In genomic region chr19:48872182-48872883, GRCh38 we compare ENCODE assay signal across 8 cellular contexts. TPM values are rescaled to one million over a fixed set of nuclear protein-coding genes. Genes with fewer than 3 reads are reported as not detected.
A peak's percentile ranks its signal among the peaks of the same experiment; 100 is the strongest.
DNase-seq lines count a peak whose midpoint lies in the region; ATAC-seq and TF ChIP-seq lines count a peak whose summit lies in the region.

PPP1R15A (plus strand) TSS chr19:48872421; CDS start chr19:48873234, 813 bp downstream.

- peak within 1 kb of the TSS; percentile 94 for H3K4me3 Mint-ChIP-seq in activated T-helper 2 cell treated with anti-CD3 and anti-CD28 coated beads, Interferon-gamma antibody, Interleukin-2, Interleukin-4, amounts not matched to agents 10 μg/mL and 5 μg/mL and 100 μg/mL, durations not matched to agents 14 hours and 24 hours and 36 hours (ENCODE audit: low read depth)
- peak within 1 kb of the TSS; percentile 98 to 100 (median 100) for H3K4me3 Mint-ChIP-seq in naive B cell
- H3K4me3 Mint-ChIP-seq in stimulated activated effector memory CD8-positive, alpha-beta T cell treated with anti-CD3 and anti-CD28 coated beads, Interleukin-12 subunit alpha, Interleukin-12 subunit beta, amount 100 ng/mL, for 72 hours = peak within 1 kb of the TSS; percentile 100

- H3K36me3 Mint-ChIP-seq in activated T-helper 2 cell treated with anti-CD3 and anti-CD28 coated beads, Interferon-gamma antibody, Interleukin-2, Interleukin-4, amounts not matched to agents 10 μg/mL and 5 μg/mL and 100 μg/mL, durations not matched to agents 14 hours and 24 hours and 36 hours (ENCODE audit: low read depth) = peaks cover 40% of the 10 kb centered on the region
- peaks cover 18 to 33% of the 10 kb centered on the region in 2 donors for H3K36me3 Mint-ChIP-seq in naive B cell
- H3K36me3 Mint-ChIP-seq in stimulated activated effector memory CD8-positive, alpha-beta T cell treated with anti-CD3 and anti-CD28 coated beads, Interleukin-12 subunit alpha, Interleukin-12 subunit beta, amount 100 ng/mL, for 72 hours = peaks cover 56% of the 10 kb centered on the region

- H3K4me1 Mint-ChIP-seq in activated T-helper 2 cell treated with anti-CD3 and anti-CD28 coated beads, Interferon-gamma antibody, Interleukin-2, Interleukin-4, amounts not matched to agents 10 μg/mL and 5 μg/mL and 100 μg/mL, durations not matched to agents 14 hours and 24 hours and 36 hours (ENCODE audit: low read depth) = peaks cover 40% of the 10 kb centered on the region
- peaks cover 45 to 50% (median 47%) of the 10 kb centered on the region in 3 donors for H3K4me1 Mint-ChIP-seq in naive B cell
- H3K4me1 Mint-ChIP-seq in stimulated activated effector memory CD8-positive, alpha-beta T cell treated with anti-CD3 and anti-CD28 coated beads, Interleukin-12 subunit alpha, Interleukin-12 subunit beta, amount 100 ng/mL, for 72 hours = peaks cover 53% of the 10 kb centered on the region

- ATAC-seq in GM21576 (IDR thresholded peaks at IDR 0.05; ENCODE audit: unreplicated experiment) (peak; percentile 50), naive B cell (ENCODE audit: low read depth in 2 of 2) (peak; percentile 48 to 55)
- ATAC-seq in stimulated activated effector memory CD8-positive, alpha-beta T cell treated with anti-CD3 and anti-CD28 coated beads, Interleukin-12 subunit alpha, Interleukin-12 subunit beta, amount 100 ng/mL, for 72 hours = peak; percentile 66

- H3K4me3 ChIP-seq in fibroblast of lung (replicated peaks in 1 of 4; ENCODE audit: control extremely low read depth in 1 of 4, insufficient read depth in 1 of 4, low read depth in 3 of 4, low read length in 4 of 4) = peak within 1 kb of the TSS; percentile 78 to 99 (median 98)

- intact Hi-C loops in activated T-helper 2 cell treated with anti-CD3 and anti-CD28 coated beads, Interferon-gamma antibody, Interleukin-2, Interleukin-4, amounts not matched to agents 10 μg/mL and 5 μg/mL and 100 μg/mL, durations not matched to agents 14 hours and 24 hours and 36 hours (cut with micrococcal nuclease) = loop anchor here (5.0 kb wide), 1 partner anchor 550 kb away; a partner anchor contains a TSS

- H3K27me3 Mint-ChIP-seq in activated T-helper 2 cell treated with anti-CD3 and anti-CD28 coated beads, Interferon-gamma antibody, Interleukin-2, Interleukin-4, amounts not matched to agents 10 μg/mL and 5 μg/mL and 100 μg/mL, durations not matched to agents 14 hours and 24 hours and 36 hours (ENCODE audit: low read depth) = peaks cover 4% of the 10 kb centered on the region
- H3K27me3 Mint-ChIP-seq in naive B cell = peaks cover 0 to 9% (median 0%) of the 10 kb centered on the region in 3 donors

- H3K27ac Mint-ChIP-seq in activated T-helper 2 cell treated with anti-CD3 and anti-CD28 coated beads, Interferon-gamma antibody, Interleukin-2, Interleukin-4, amounts not matched to agents 10 μg/mL and 5 μg/mL and 100 μg/mL, durations not matched to agents 14 hours and 24 hours and 36 hours = peak within 1 kb of the TSS; percentile 99
- peak within 1 kb of the TSS; percentile 99 to 100 (median 100) for H3K27ac Mint-ChIP-seq in naive B cell
- H3K27ac Mint-ChIP-seq in stimulated activated effector memory CD8-positive, alpha-beta T cell treated with anti-CD3 and anti-CD28 coated beads, Interleukin-12 subunit alpha, Interleukin-12 subunit beta, amount 100 ng/mL, for 72 hours = peak within 1 kb of the TSS; percentile 100

- H3K4me1 ChIP-seq in fibroblast of lung (ENCODE audit: control insufficient read depth, extremely low read depth, insufficient read depth, low read length) = peaks cover 5% of the 10 kb centered on the region

- no peaks in the 10 kb centered on the region for H3K9me3 ChIP-seq in fibroblast of lung (ENCODE audit: control insufficient read depth, insufficient read depth, low read depth, low read length)

- no peaks in the 10 kb centered on the region for H3K27me3 ChIP-seq in fibroblast of lung (ENCODE audit: control insufficient read depth, insufficient read depth, low read length)

- H3K9ac ChIP-seq in fibroblast of lung (ENCODE audit: insufficient read depth, low read length) = peak within 1 kb of the TSS; percentile 100

- no peak for TF ChIP-seq CTCF in fibroblast of lung (conservative IDR thresholded peaks at IDR 0.05 in 1 of 2, IDR thresholded peaks at IDR 0.05 in 1 of 2; ENCODE audit: low read depth in 1 of 2, low read length in 2 of 2)

- peak within 1 kb of the TSS; percentile 94 for H3K4me2 ChIP-seq in fibroblast of lung (ENCODE audit: extremely low read depth, insufficient read depth, low read length)

- H3K36me3 ChIP-seq in fibroblast of lung (ENCODE audit: control insufficient read depth, insufficient read depth, low read length) = peaks cover 22% of the 10 kb centered on the region

- no peaks in the 10 kb centered on the region for H3K9me3 Mint-ChIP-seq in activated T-helper 2 cell treated with anti-CD3 and anti-CD28 coated beads, Interferon-gamma antibody, Interleukin-2, Interleukin-4, amounts not matched to agents 10 μg/mL and 5 μg/mL and 100 μg/mL, durations not matched to agents 14 hours and 24 hours and 36 hours
- peaks cover 0 to 4% (median 0%) of the 10 kb centered on the region in 7 donors for H3K9me3 Mint-ChIP-seq in naive B cell
- H3K9me3 Mint-ChIP-seq in stimulated activated effector memory CD8-positive, alpha-beta T cell treated with anti-CD3 and anti-CD28 coated beads, Interleukin-12 subunit alpha, Interleukin-12 subunit beta, amount 100 ng/mL, for 72 hours = no peaks in the 10 kb centered on the region

- in situ Hi-C loops in Caki2 (cut with HindIII; ENCODE audit: low pct_unique_long_range_greater_than_20kb, low sequenced_read_pairs) = no loop called here

- peak within 1 kb of the TSS; percentile 100 for H3K27ac ChIP-seq in fibroblast of lung (ENCODE audit: insufficient read depth, low read length)

- peak; percentile 100 for TF ChIP-seq POLR2A in Raji (IDR thresholded peaks at IDR 0.05; ENCODE audit: insufficient read depth, low read depth, low read length)

- peak within 1 kb of the TSS; percentile 49 for H2AFZ ChIP-seq in fibroblast of lung (ENCODE audit: low read length)

- peak; percentile 99 for DNase-seq in Caki2 (ENCODE audit: low read depth)
- peak; percentile 96 for DNase-seq in M059J (ENCODE audit: low read depth)
- DNase-seq in activated T-helper 2 cell treated with anti-CD3 and anti-CD28 coated beads, Interferon-gamma antibody, Interleukin-2, Interleukin-4, amounts not matched to agents 10 μg/mL and 5 μg/mL and 100 μg/mL, durations not matched to agents 14 hours and 24 hours and 36 hours (ENCODE audit: low spot score) = peak; percentile 98
- DNase-seq in fibroblast of lung (ENCODE audit: low read depth in 2 of 2) = peak; percentile 92 to 98
- DNase-seq in naive B cell = peak; percentile 98
- DNase-seq in stimulated activated effector memory CD8-positive, alpha-beta T cell treated with anti-CD3 and anti-CD28 coated beads, Interleukin-12 subunit alpha, Interleukin-12 subunit beta, amount 100 ng/mL, for 72 hours (ENCODE audit: low spot score in 2 of 2) = peak; percentile 99 to 100

- H3K79me2 ChIP-seq in fibroblast of lung (ENCODE audit: control insufficient read depth, insufficient read depth, low read length) = peaks cover 45% of the 10 kb centered on the region

- no peaks in the 10 kb centered on the region for H4K20me1 ChIP-seq in fibroblast of lung (ENCODE audit: control insufficient read depth, extremely low read depth, insufficient read depth, low read length)

RNA-seq across cellular contexts. Expression of gene PPP1R15A, which starts in this region (rescaled TPM):
- 51.0 and 52.5 TPM in 2 replicates for total RNA-seq in Caki2 (2014; rRNA removed; shearing (Covaris generic); ENCODE audit: low replicate concordance)
- total RNA-seq in M059J (2014; rRNA removed; shearing (Covaris generic)) = 31.1 and 40.5 TPM in 2 replicates
- 30.8 and 31.8 TPM in 2 replicates for total RNA-seq in activated T-helper 2 cell treated with anti-CD3 and anti-CD28 coated beads, Interferon-gamma antibody, Interleukin-2, Interleukin-4, amounts not matched to agents 10 μg/mL and 5 μg/mL and 100 μg/mL, durations not matched to agents 14 hours and 24 hours and 36 hours
- total RNA-seq in fibroblast of lung = 87.3 and 166 TPM in 2 replicates
- 46.3 and 116 TPM in 2 replicates for polyA plus RNA-seq in fibroblast of lung
- 53.8 and 120 TPM in 2 replicates for polyA plus RNA-seq in fibroblast of lung (2012)
- polyA minus RNA-seq in fibroblast of lung (ENCODE audit: low replicate concordance) = 19.5 and 31.9 TPM in 2 replicates
- polyA plus RNA-seq in naive B cell (ENCODE audit: low read depth in 6 of 6) = 100 to 1,000 TPM in 5 of 6 donors, 10 to 100 TPM in 1; 98.9 to 436 (median 172) TPM

Comparison
In these comparisons a context has a peak if more than half of its experiments do, and no peak if none do; other contexts are left out.
1. Peak in every context shown above with its lines: DNase-seq, ATAC-seq, H3K4me3 ChIP-seq and H3K27ac ChIP-seq.